ENCODE assay signal across 1 cellular context in genomic region chr12:70758494-70758845, GRCh38.
TF ChIP-seq lines count a peak whose summit lies in the region.

No MANE protein-coding gene starts in this region.

TF ChIP-seq in K562, 482 proteins besides CTCF, POLR2A, EP300 and RAD21 (continued from another document):
- TF ChIP-seq CREB5 (CRISPR knock-in tag; IDR thresholded peaks at IDR 0.05) (no peak), NCOA4 (IDR thresholded peaks at IDR 0.05; ENCODE audit: partially characterized antibody) (no peak), ZBTB5 (IDR thresholded peaks at IDR 0.05) (no peak), PML (IDR thresholded peaks at IDR 0.05; ENCODE audit: low read length) (no peak), USF2 (CRISPR knock-in tag; IDR thresholded peaks at IDR 0.05) (no peak), MXI1 (IDR thresholded peaks at IDR 0.05; ENCODE audit: low read depth, low read length) (no peak), BRD4 (IDR thresholded peaks at IDR 0.05) (no peak), MLX (CRISPR knock-in tag; conservative IDR thresholded peaks at IDR 0.05) (no peak)
TF ChIP-seq in K562: peak in this region for 0.
